ENCODE assay signal across 1 cellular context in the genomic region with DNA sequence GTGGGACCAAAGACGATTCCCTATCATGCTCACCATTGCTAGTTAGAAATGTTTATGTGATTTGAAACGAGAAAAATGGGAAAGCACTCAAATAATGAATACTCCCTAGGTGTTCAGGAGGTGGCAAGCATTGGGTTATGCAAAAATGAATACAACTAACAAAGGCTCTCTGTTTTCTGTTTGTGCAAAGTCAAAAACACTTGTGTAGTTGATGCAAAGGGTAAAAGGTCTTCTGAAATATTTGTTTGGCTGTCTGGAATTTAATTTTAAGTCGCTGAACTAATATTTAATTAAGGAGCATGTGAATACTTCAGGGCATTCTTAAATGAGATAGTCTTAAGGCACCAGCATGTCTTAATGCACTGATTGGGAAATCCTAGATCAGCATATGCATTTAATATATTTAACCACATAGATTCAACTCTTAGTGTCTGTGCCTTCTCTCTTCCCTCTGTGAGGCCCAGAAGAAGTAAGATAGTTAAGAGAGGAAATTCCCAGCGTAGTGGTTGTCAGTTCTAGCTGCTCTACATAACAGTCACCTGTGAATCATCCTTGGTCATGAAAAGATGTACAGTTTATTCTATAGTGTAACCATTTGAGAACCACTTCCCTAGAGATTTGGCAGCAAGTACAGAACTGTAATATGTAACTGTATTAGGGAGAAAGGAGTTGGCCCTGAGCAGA.
TF ChIP-seq lines count a peak whose summit lies in the region.

No MANE protein-coding gene starts in this region.

TF ChIP-seq in SK-N-SH, 30 proteins besides CTCF, POLR2A, EP300 and RAD21 (continued from another document):
- TF ChIP-seq RXRA (IDR thresholded peaks at IDR 0.05; ENCODE audit: borderline replicate concordance, low read depth) (no peak), TCF12 (IDR thresholded peaks at IDR 0.05) (peak; percentile 59), TAF1 (IDR thresholded peaks at IDR 0.05; ENCODE audit: borderline replicate concordance, low read depth, low read length) (no peak), SMC3 (IDR thresholded peaks at IDR 0.05; ENCODE audit: low read depth, low read length) (no peak), JUND (IDR thresholded peaks at IDR 0.05) (peak; percentile 62), RFX5 (IDR thresholded peaks at IDR 0.05; ENCODE audit: low read length) (no peak), MXI1 (IDR thresholded peaks at IDR 0.05; ENCODE audit: low read depth, low read length) (no peak), ELF1 (IDR thresholded peaks at IDR 0.05) (no peak), RCOR1 (IDR thresholded peaks at IDR 0.05; ENCODE audit: low read length) (no peak), TEAD4 (IDR thresholded peaks at IDR 0.05; ENCODE audit: borderline replicate concordance, insufficient read depth) (no peak), EZH2phosphoT487 (IDR thresholded peaks at IDR 0.05; ENCODE audit: borderline replicate concordance, low read depth) (no peak), FOSL2 (IDR thresholded peaks at IDR 0.05; ENCODE audit: borderline replicate concordance, low read depth) (peak; percentile 78), SIN3A (IDR thresholded peaks at IDR 0.05; ENCODE audit: borderline replicate concordance, low read depth, low read length) (no peak), NFIC (IDR thresholded peaks at IDR 0.05; ENCODE audit: borderline replicate concordance) (peak; percentile 44; the same call in 1 of the 2 replicates), NRF1 (IDR thresholded peaks at IDR 0.05; ENCODE audit: low read depth, low read length) (no peak)
- TF ChIP-seq, protein P1, sequence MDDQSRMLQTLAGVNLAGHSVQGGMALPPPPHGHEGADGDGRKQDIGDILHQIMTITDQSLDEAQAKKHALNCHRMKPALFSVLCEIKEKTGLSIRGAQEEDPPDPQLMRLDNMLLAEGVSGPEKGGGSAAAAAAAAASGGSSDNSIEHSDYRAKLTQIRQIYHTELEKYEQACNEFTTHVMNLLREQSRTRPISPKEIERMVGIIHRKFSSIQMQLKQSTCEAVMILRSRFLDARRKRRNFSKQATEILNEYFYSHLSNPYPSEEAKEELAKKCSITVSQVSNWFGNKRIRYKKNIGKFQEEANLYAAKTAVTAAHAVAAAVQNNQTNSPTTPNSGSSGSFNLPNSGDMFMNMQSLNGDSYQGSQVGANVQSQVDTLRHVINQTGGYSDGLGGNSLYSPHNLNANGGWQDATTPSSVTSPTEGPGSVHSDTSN (IDR thresholded peaks at IDR 0.05): peak; percentile 74
- TF ChIP-seq, protein P2, sequence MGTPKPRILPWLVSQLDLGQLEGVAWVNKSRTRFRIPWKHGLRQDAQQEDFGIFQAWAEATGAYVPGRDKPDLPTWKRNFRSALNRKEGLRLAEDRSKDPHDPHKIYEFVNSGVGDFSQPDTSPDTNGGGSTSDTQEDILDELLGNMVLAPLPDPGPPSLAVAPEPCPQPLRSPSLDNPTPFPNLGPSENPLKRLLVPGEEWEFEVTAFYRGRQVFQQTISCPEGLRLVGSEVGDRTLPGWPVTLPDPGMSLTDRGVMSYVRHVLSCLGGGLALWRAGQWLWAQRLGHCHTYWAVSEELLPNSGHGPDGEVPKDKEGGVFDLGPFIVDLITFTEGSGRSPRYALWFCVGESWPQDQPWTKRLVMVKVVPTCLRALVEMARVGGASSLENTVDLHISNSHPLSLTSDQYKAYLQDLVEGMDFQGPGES (IDR thresholded peaks at IDR 0.05; ENCODE audit: low read depth, low read length): no peak
